1 cellular context compared by ENCODE assay signal in the genomic region with DNA sequence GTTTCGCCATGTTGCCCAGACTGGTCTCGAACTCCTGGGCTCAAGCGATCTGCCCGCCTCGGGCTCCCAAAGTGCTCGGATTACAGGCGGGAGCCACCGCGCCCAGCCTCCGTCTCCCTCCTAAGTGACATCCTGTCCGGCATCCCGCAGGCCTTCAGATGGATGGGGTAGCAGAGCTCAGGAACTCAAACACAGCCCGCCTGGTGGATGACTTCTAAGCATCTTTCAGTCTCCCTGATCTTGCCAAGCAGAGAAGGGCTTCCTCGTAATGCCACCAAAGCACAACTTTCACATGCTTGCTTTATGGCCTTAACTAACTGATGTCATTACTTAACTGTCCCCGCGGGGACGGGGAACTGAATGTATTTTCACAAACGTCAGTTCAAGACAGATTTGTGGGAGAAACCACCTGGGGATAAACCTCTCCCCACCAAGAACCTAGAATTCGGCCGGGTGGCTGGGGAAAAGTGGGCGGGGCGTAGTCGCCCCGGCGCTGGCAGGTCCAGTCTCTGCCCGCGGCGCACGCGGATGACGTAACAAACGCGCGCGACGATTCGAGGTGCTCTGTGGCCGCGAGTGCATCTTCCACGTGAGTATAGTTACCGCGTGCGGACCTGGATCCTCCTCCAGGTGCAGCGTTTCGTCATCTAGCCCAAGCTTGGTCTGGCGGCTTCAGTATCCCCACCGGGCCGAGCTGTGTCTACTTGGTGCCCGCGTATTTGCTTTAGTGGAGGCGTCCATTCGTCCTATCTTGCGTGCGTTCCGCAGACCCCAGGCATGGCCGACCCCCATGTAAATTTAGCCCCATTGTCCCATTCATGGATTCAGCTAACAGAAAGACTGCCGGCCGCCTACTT.
A peak's percentile ranks its signal among the peaks of the same experiment; 100 is the strongest.
TF ChIP-seq lines count a peak whose summit lies in the region.

A gene with protein sequence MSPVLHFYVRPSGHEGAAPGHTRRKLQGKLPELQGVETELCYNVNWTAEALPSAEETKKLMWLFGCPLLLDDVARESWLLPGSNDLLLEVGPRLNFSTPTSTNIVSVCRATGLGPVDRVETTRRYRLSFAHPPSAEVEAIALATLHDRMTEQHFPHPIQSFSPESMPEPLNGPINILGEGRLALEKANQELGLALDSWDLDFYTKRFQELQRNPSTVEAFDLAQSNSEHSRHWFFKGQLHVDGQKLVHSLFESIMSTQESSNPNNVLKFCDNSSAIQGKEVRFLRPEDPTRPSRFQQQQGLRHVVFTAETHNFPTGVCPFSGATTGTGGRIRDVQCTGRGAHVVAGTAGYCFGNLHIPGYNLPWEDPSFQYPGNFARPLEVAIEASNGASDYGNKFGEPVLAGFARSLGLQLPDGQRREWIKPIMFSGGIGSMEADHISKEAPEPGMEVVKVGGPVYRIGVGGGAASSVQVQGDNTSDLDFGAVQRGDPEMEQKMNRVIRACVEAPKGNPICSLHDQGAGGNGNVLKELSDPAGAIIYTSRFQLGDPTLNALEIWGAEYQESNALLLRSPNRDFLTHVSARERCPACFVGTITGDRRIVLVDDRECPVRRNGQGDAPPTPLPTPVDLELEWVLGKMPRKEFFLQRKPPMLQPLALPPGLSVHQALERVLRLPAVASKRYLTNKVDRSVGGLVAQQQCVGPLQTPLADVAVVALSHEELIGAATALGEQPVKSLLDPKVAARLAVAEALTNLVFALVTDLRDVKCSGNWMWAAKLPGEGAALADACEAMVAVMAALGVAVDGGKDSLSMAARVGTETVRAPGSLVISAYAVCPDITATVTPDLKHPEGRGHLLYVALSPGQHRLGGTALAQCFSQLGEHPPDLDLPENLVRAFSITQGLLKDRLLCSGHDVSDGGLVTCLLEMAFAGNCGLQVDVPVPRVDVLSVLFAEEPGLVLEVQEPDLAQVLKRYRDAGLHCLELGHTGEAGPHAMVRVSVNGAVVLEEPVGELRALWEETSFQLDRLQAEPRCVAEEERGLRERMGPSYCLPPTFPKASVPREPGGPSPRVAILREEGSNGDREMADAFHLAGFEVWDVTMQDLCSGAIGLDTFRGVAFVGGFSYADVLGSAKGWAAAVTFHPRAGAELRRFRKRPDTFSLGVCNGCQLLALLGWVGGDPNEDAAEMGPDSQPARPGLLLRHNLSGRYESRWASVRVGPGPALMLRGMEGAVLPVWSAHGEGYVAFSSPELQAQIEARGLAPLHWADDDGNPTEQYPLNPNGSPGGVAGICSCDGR (N-terminal part only) (plus strand): TSS at position 539 of the 857 bp plus-strand sequence. CDS start 4,649 bp downstream, outside the sequence.

TF ChIP-seq in K562, 482 proteins besides CTCF, POLR2A, EP300 and RAD21 (continued from another document):
- TF ChIP-seq, protein P1, sequence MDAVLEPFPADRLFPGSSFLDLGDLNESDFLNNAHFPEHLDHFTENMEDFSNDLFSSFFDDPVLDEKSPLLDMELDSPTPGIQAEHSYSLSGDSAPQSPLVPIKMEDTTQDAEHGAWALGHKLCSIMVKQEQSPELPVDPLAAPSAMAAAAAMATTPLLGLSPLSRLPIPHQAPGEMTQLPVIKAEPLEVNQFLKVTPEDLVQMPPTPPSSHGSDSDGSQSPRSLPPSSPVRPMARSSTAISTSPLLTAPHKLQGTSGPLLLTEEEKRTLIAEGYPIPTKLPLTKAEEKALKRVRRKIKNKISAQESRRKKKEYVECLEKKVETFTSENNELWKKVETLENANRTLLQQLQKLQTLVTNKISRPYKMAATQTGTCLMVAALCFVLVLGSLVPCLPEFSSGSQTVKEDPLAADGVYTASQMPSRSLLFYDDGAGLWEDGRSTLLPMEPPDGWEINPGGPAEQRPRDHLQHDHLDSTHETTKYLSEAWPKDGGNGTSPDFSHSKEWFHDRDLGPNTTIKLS (IDR thresholded peaks at IDR 0.05; ENCODE audit: borderline replicate concordance, low read depth): peak; percentile 63; the same call in 1 of the 2 replicates
- no peak for TF ChIP-seq NR1H2 (CRISPR knock-in tag; IDR thresholded peaks at IDR 0.05)
- no peak for TF ChIP-seq ZBTB8A (IDR thresholded peaks at IDR 0.05; ENCODE audit: partially characterized antibody)
- no peak for TF ChIP-seq GATA2 (CRISPR knock-in tag; IDR thresholded peaks at IDR 0.05)
- TF ChIP-seq CBX2 (IDR thresholded peaks at IDR 0.05; ENCODE audit: insufficient read depth, low read length, poor library complexity, severe bottlenecking): no peak
- TF ChIP-seq RAD51 (IDR thresholded peaks at IDR 0.05; ENCODE audit: borderline replicate concordance, low read depth): no peak
- TF ChIP-seq, protein P2, sequence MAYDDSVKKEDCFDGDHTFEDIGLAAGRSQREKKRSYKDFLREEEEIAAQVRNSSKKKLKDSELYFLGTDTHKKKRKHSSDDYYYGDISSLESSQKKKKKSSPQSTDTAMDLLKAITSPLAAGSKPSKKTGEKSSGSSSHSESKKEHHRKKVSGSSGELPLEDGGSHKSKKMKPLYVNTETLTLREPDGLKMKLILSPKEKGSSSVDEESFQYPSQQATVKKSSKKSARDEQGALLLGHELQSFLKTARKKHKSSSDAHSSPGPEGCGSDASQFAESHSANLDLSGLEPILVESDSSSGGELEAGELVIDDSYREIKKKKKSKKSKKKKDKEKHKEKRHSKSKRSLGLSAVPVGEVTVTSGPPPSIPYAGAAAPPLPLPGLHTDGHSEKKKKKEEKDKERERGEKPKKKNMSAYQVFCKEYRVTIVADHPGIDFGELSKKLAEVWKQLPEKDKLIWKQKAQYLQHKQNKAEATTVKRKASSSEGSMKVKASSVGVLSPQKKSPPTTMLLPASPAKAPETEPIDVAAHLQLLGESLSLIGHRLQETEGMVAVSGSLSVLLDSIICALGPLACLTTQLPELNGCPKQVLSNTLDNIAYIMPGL (CRISPR knock-in tag; IDR thresholded peaks at IDR 0.05): no peak
- no peak for TF ChIP-seq RBM39 (optimal IDR thresholded peaks at IDR 0.05; ENCODE audit: low read depth, low read length)
- TF ChIP-seq MAFF (IDR thresholded peaks at IDR 0.05; ENCODE audit: low read length): no peak
- no peak for TF ChIP-seq ZNF354B (CRISPR knock-in tag; IDR thresholded peaks at IDR 0.05)
- TF ChIP-seq BRD4 (IDR thresholded peaks at IDR 0.05): no peak
- no peak for TF ChIP-seq ZC3H8 (IDR thresholded peaks at IDR 0.05)
- no peak for TF ChIP-seq CCAR2 (IDR thresholded peaks at IDR 0.05; ENCODE audit: low read depth, low read length)
- TF ChIP-seq SIRT6 (IDR thresholded peaks at IDR 0.05; ENCODE audit: low read depth, low read length): no peak
- TF ChIP-seq, protein P3, sequence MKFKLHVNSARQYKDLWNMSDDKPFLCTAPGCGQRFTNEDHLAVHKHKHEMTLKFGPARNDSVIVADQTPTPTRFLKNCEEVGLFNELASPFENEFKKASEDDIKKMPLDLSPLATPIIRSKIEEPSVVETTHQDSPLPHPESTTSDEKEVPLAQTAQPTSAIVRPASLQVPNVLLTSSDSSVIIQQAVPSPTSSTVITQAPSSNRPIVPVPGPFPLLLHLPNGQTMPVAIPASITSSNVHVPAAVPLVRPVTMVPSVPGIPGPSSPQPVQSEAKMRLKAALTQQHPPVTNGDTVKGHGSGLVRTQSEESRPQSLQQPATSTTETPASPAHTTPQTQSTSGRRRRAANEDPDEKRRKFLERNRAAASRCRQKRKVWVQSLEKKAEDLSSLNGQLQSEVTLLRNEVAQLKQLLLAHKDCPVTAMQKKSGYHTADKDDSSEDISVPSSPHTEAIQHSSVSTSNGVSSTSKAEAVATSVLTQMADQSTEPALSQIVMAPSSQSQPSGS (CRISPR knock-in tag; IDR thresholded peaks at IDR 0.05): 0 out of 2 replicates have a peak, but pooled peaks have one; percentile 30
- no peak for TF ChIP-seq RBM15 (IDR thresholded peaks at IDR 0.05; ENCODE audit: insufficient read depth, low read length)
- TF ChIP-seq, protein P4, sequence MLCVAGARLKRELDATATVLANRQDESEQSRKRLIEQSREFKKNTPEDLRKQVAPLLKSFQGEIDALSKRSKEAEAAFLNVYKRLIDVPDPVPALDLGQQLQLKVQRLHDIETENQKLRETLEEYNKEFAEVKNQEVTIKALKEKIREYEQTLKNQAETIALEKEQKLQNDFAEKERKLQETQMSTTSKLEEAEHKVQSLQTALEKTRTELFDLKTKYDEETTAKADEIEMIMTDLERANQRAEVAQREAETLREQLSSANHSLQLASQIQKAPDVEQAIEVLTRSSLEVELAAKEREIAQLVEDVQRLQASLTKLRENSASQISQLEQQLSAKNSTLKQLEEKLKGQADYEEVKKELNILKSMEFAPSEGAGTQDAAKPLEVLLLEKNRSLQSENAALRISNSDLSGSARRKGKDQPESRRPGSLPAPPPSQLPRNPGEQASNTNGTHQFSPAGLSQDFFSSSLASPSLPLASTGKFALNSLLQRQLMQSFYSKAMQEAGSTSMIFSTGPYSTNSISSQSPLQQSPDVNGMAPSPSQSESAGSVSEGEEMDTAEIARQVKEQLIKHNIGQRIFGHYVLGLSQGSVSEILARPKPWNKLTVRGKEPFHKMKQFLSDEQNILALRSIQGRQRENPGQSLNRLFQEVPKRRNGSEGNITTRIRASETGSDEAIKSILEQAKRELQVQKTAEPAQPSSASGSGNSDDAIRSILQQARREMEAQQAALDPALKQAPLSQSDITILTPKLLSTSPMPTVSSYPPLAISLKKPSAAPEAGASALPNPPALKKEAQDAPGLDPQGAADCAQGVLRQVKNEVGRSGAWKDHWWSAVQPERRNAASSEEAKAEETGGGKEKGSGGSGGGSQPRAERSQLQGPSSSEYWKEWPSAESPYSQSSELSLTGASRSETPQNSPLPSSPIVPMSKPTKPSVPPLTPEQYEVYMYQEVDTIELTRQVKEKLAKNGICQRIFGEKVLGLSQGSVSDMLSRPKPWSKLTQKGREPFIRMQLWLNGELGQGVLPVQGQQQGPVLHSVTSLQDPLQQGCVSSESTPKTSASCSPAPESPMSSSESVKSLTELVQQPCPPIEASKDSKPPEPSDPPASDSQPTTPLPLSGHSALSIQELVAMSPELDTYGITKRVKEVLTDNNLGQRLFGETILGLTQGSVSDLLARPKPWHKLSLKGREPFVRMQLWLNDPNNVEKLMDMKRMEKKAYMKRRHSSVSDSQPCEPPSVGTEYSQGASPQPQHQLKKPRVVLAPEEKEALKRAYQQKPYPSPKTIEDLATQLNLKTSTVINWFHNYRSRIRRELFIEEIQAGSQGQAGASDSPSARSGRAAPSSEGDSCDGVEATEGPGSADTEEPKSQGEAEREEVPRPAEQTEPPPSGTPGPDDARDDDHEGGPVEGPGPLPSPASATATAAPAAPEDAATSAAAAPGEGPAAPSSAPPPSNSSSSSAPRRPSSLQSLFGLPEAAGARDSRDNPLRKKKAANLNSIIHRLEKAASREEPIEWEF (CRISPR knock-in tag; IDR thresholded peaks at IDR 0.05): no peak
- TF ChIP-seq ELF2 (CRISPR knock-in tag; IDR thresholded peaks at IDR 0.05): no peak
- no peak for TF ChIP-seq HNRNPL (IDR thresholded peaks at IDR 0.05; ENCODE audit: low read depth, low read length)
- TF ChIP-seq CBFB (CRISPR knock-in tag; IDR thresholded peaks at IDR 0.05): no peak
- TF ChIP-seq SAFB2 (IDR thresholded peaks at IDR 0.05; ENCODE audit: borderline replicate concordance, low read depth, low read length, severe bottlenecking): no peak
- TF ChIP-seq, protein P5, sequence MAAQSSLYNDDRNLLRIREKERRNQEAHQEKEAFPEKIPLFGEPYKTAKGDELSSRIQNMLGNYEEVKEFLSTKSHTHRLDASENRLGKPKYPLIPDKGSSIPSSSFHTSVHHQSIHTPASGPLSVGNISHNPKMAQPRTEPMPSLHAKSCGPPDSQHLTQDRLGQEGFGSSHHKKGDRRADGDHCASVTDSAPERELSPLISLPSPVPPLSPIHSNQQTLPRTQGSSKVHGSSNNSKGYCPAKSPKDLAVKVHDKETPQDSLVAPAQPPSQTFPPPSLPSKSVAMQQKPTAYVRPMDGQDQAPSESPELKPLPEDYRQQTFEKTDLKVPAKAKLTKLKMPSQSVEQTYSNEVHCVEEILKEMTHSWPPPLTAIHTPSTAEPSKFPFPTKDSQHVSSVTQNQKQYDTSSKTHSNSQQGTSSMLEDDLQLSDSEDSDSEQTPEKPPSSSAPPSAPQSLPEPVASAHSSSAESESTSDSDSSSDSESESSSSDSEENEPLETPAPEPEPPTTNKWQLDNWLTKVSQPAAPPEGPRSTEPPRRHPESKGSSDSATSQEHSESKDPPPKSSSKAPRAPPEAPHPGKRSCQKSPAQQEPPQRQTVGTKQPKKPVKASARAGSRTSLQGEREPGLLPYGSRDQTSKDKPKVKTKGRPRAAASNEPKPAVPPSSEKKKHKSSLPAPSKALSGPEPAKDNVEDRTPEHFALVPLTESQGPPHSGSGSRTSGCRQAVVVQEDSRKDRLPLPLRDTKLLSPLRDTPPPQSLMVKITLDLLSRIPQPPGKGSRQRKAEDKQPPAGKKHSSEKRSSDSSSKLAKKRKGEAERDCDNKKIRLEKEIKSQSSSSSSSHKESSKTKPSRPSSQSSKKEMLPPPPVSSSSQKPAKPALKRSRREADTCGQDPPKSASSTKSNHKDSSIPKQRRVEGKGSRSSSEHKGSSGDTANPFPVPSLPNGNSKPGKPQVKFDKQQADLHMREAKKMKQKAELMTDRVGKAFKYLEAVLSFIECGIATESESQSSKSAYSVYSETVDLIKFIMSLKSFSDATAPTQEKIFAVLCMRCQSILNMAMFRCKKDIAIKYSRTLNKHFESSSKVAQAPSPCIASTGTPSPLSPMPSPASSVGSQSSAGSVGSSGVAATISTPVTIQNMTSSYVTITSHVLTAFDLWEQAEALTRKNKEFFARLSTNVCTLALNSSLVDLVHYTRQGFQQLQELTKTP (IDR thresholded peaks at IDR 0.05; ENCODE audit: low read depth in 1 of 2, partially characterized antibody in 2 of 2): no peak
- TF ChIP-seq MAZ (CRISPR knock-in tag; conservative IDR thresholded peaks at IDR 0.05 in 1 of 2, IDR thresholded peaks at IDR 0.05 in 1 of 2): 0 out of 4 replicates have a peak, but pooled peaks have one; percentile 32 to 37
- no peak for TF ChIP-seq LEF1 (IDR thresholded peaks at IDR 0.05)
- peak; percentile 81 for TF ChIP-seq SIN3B (IDR thresholded peaks at IDR 0.05; ENCODE audit: low read depth)
- TF ChIP-seq MTF1 (CRISPR knock-in tag; IDR thresholded peaks at IDR 0.05; ENCODE audit: borderline replicate concordance): no peak
- TF ChIP-seq HDAC2 (IDR thresholded peaks at IDR 0.05): peak; percentile 92
- TF ChIP-seq ZNF197 (CRISPR knock-in tag; IDR thresholded peaks at IDR 0.05; ENCODE audit: low read depth): no peak
- peak; percentile 97 for TF ChIP-seq SAP30 (IDR thresholded peaks at IDR 0.05; ENCODE audit: borderline replicate concordance, insufficient read depth, low read depth, low read length, poor library complexity, severe bottlenecking)
- TF ChIP-seq, protein P6, sequence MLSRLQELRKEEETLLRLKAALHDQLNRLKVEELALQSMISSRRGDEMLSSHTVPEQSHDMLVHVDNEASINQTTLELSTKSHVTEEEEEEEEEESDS (CRISPR knock-in tag; IDR thresholded peaks at IDR 0.05): no peak
- no peak for TF ChIP-seq ELF1 (tag; IDR thresholded peaks at IDR 0.05)
- no peak; the same call in 1 of the 2 replicates for TF ChIP-seq ZBED1 (IDR thresholded peaks at IDR 0.05)
- TF ChIP-seq TBL1XR1 (IDR thresholded peaks at IDR 0.05; ENCODE audit: low read length in 2 of 2): peak in 1 of 2 experiments; percentile 67; a peak in 1 of 4 replicates
- TF ChIP-seq KAT2B (IDR thresholded peaks at IDR 0.05; ENCODE audit: low read depth, low read length): no peak
- no peak for TF ChIP-seq ZNF764 (CRISPR knock-in tag; IDR thresholded peaks at IDR 0.05; ENCODE audit: low read depth)
- no peak for TF ChIP-seq CBX1 (IDR thresholded peaks at IDR 0.05; ENCODE audit: low read depth)
- TF ChIP-seq ZNF507 (tag; conservative IDR thresholded peaks at IDR 0.05): no peak
- TF ChIP-seq NFIX (CRISPR knock-in tag; IDR thresholded peaks at IDR 0.05; ENCODE audit: low read depth): no peak
- TF ChIP-seq U2AF1 (optimal IDR thresholded peaks at IDR 0.05; ENCODE audit: low read depth, low read length): no peak
- no peak for TF ChIP-seq KDM4B (IDR thresholded peaks at IDR 0.05; ENCODE audit: borderline replicate concordance in 2 of 2, low read depth in 1 of 2)
- no peak for TF ChIP-seq SRSF7 (optimal IDR thresholded peaks at IDR 0.05; ENCODE audit: low read depth, low read length)
- no peak for TF ChIP-seq NCOA2 (IDR thresholded peaks at IDR 0.05; ENCODE audit: partially characterized antibody in 2 of 2)
- no peak for TF ChIP-seq HDAC3 (IDR thresholded peaks at IDR 0.05; ENCODE audit: borderline replicate concordance, partially characterized antibody)
